ENCODE assay signal across 38 cellular contexts in genomic region chr7:152414779-152415178, GRCh38.
"Had no signal": no experiment of that assay in that cellular context is flagged by ENCODE, and none has a peak within 500 bp of the region (broad histone marks: within the 10 kb centered on the region; RNA-seq: fewer than 3 reads in every experiment).

No MANE protein-coding gene starts in this region.

- H3K4me3 Mint-ChIP-seq: activated naive CD4-positive, alpha-beta T cell treated with anti-CD3 and anti-CD28 coated beads for 36 hours; activated naive CD4-positive, alpha-beta T cell treated with anti-CD3 and anti-CD28 coated beads, Interleukin-2, amount 10 ng/mL, durations not matched to agents 7 days and 5 days; activated naive CD4-positive, alpha-beta T cell treated with anti-CD3 and anti-CD28 coated beads, Interleukin-2, amount 50 U/mL, for 24 hours; activated naive CD8-positive, alpha-beta T cell; activated naive CD8-positive, alpha-beta T cell treated with anti-CD3 and anti-CD28 coated beads for 36 hours; activated naive CD8-positive, alpha-beta T cell treated with anti-CD3 and anti-CD28 coated beads, Interleukin-2, amount 10 ng/mL, durations not matched to agents 7 days and 5 days; activated naive CD8-positive, alpha-beta T cell treated with anti-CD3 and anti-CD28 coated beads, Interleukin-2, amount 50 U/mL, for 24 hours; activated T-cell treated with anti-CD3 and anti-CD28 coated beads, Interleukin-2, amount 50 U/mL, for 24 hours; activated T-cell treated with anti-CD3 and anti-CD28 coated beads, Interleukin-2, amount 50 U/mL, for 4 hours; activated T-cell treated with anti-CD3 and anti-CD28 coated beads, Interleukin-2, amount 50 U/mL, for 72 hours; activated T-helper 1 cell treated with anti-CD3 and anti-CD28 coated beads, Interleukin-12 subunit alpha, Interleukin-12 subunit beta, Interleukin-2, Interleukin-4 antibody, amounts not matched to agents 30 ng/mL and 10 ng/mL and 1 ng/mL, durations not matched to agents 14 hours and 24 hours and 36 hours; activated T-helper 17 cell treated with anti-CD3 and anti-CD28 coated beads, Interleukin-2, amount 50 U/mL, for 72 hours; brain; central memory CD8-positive, alpha-beta T cell had no signal

- H3K27me3 ChIP-seq: adrenal gland, ascending aorta, body of pancreas, brain microvascular endothelial cell, breast epithelium, cardiac muscle cell had no signal

- H3K4me1 ChIP-seq: adrenal gland, breast epithelium had no signal

- H3K9me3 Mint-ChIP-seq: activated naive CD4-positive, alpha-beta T cell treated with anti-CD3 and anti-CD28 coated beads, Interleukin-2, amount 50 U/mL, for 24 hours; activated naive CD4-positive, alpha-beta T cell treated with anti-CD3 and anti-CD28 coated beads, Interleukin-2, amount 50 U/mL, for 72 hours; activated T-cell treated with anti-CD3 and anti-CD28 coated beads, Interleukin-2, amount 50 U/mL, for 24 hours; activated T-cell treated with anti-CD3 and anti-CD28 coated beads, Interleukin-2, amount 50 U/mL, for 4 hours; activated T-cell treated with anti-CD3 and anti-CD28 coated beads, Interleukin-2, amount 50 U/mL, for 72 hours; activated T-helper 17 cell treated with anti-CD3 and anti-CD28 coated beads, Interleukin-2, amount 50 U/mL, for 72 hours; central memory CD8-positive, alpha-beta T cell had no signal

- H3K27me3 Mint-ChIP-seq: activated naive CD4-positive, alpha-beta T cell treated with anti-CD3 and anti-CD28 coated beads, Interleukin-2, amount 10 ng/mL, durations not matched to agents 7 days and 5 days; activated naive CD4-positive, alpha-beta T cell treated with anti-CD3 and anti-CD28 coated beads, Interleukin-2, amount 50 U/mL, for 24 hours; activated naive CD8-positive, alpha-beta T cell; activated naive CD8-positive, alpha-beta T cell treated with anti-CD3 and anti-CD28 coated beads for 36 hours; activated naive CD8-positive, alpha-beta T cell treated with anti-CD3 and anti-CD28 coated beads, Interleukin-2, amount 10 ng/mL, durations not matched to agents 7 days and 5 days; activated naive CD8-positive, alpha-beta T cell treated with anti-CD3 and anti-CD28 coated beads, Interleukin-2, amount 50 U/mL, for 24 hours; activated T-cell treated with anti-CD3 and anti-CD28 coated beads, Interleukin-2, amount 50 U/mL, for 24 hours; activated T-helper 17 cell treated with anti-CD3 and anti-CD28 coated beads, Interleukin-2, amount 50 U/mL, for 72 hours; brain; central memory CD8-positive, alpha-beta T cell had no signal

- DNase-seq: activated effector memory CD4-positive, alpha-beta T cell treated with anti-CD3 and anti-CD28 coated beads, Interleukin-2, amount 50 U/mL, for 16 hours; activated effector memory CD4-positive, alpha-beta T cell treated with Interleukin-2 at 50 U/mL for 16 hours; activated gamma-delta T cell; activated gamma-delta T cell treated with Interleukin-2 at 50 U/mL for 16 hours; activated naive CD4-positive, alpha-beta T cell; activated naive CD4-positive, alpha-beta T cell treated with anti-CD3 and anti-CD28 coated beads for 36 hours; activated naive CD4-positive, alpha-beta T cell treated with anti-CD3 and anti-CD28 coated beads, Interleukin-2, amount 10 ng/mL, durations not matched to agents 7 days and 5 days; activated naive CD4-positive, alpha-beta T cell treated with anti-CD3 and anti-CD28 coated beads, Interleukin-2, amount 50 U/mL, for 16 hours; activated naive CD4-positive, alpha-beta T cell treated with Interleukin-2 at 50 U/mL for 16 hours; activated naive CD8-positive, alpha-beta T cell treated with anti-CD3 and anti-CD28 coated beads for 36 hours; activated naive CD8-positive, alpha-beta T cell treated with anti-CD3 and anti-CD28 coated beads, Interleukin-2, amount 10 ng/mL, durations not matched to agents 7 days and 5 days; activated naive CD8-positive, alpha-beta T cell treated with anti-CD3 and anti-CD28 coated beads, Interleukin-2, amount 50 U/mL, for 24 hours; activated T-cell treated with anti-CD3 and anti-CD28 coated beads, Interleukin-2, amount 50 U/mL, for 1 hour; activated T-cell treated with anti-CD3 and anti-CD28 coated beads, Interleukin-2, amount 50 U/mL, for 24 hours; activated T-cell treated with anti-CD3 and anti-CD28 coated beads, Interleukin-2, amount 50 U/mL, for 4 hours; activated T-cell treated with anti-CD3 and anti-CD28 coated beads, Interleukin-2, amount 50 U/mL, for 48 hours; activated T-cell treated with anti-CD3 and anti-CD28 coated beads, Interleukin-2, amount 50 U/mL, for 72 hours; adrenal gland; amniotic stem cell; amygdala; anterior cingulate cortex; aorta; body of pancreas; brain microvascular endothelial cell; caudate nucleus; central memory CD4-positive, alpha-beta T cell; cerebellar nuclear complex had no signal

- H3K27ac ChIP-seq: adrenal gland, ascending aorta, body of pancreas, brain microvascular endothelial cell, breast epithelium, cardiac muscle cell had no signal

- H3K27ac Mint-ChIP-seq: activated naive CD4-positive, alpha-beta T cell treated with anti-CD3 and anti-CD28 coated beads for 36 hours; activated naive CD4-positive, alpha-beta T cell treated with anti-CD3 and anti-CD28 coated beads, Interleukin-2, amount 10 ng/mL, durations not matched to agents 7 days and 5 days; activated naive CD4-positive, alpha-beta T cell treated with anti-CD3 and anti-CD28 coated beads, Interleukin-2, amount 50 U/mL, for 24 hours; activated naive CD8-positive, alpha-beta T cell; activated naive CD8-positive, alpha-beta T cell treated with anti-CD3 and anti-CD28 coated beads for 36 hours; activated naive CD8-positive, alpha-beta T cell treated with anti-CD3 and anti-CD28 coated beads, Interleukin-2, amount 10 ng/mL, durations not matched to agents 7 days and 5 days; activated naive CD8-positive, alpha-beta T cell treated with anti-CD3 and anti-CD28 coated beads, Interleukin-2, amount 50 U/mL, for 24 hours; activated T-cell treated with anti-CD3 and anti-CD28 coated beads, Interleukin-2, amount 50 U/mL, for 24 hours; activated T-cell treated with anti-CD3 and anti-CD28 coated beads, Interleukin-2, amount 50 U/mL, for 72 hours; activated T-helper 1 cell treated with anti-CD3 and anti-CD28 coated beads, Interleukin-12 subunit alpha, Interleukin-12 subunit beta, Interleukin-2, Interleukin-4 antibody, amounts not matched to agents 30 ng/mL and 10 ng/mL and 1 ng/mL, durations not matched to agents 14 hours and 24 hours and 36 hours; activated T-helper 17 cell treated with anti-CD3 and anti-CD28 coated beads, Interleukin-2, amount 50 U/mL, for 72 hours; activated T-helper 2 cell treated with anti-CD3 and anti-CD28 coated beads, Interferon-gamma antibody, Interleukin-2, Interleukin-4, amounts not matched to agents 10 μg/mL and 5 μg/mL and 100 μg/mL, durations not matched to agents 14 hours and 24 hours and 36 hours; brain had no signal

- H3K36me3 ChIP-seq: adrenal gland, ascending aorta, brain microvascular endothelial cell, breast epithelium, cardiac muscle cell had no signal

- H3K9me3 ChIP-seq: adrenal gland, ascending aorta, body of pancreas, breast epithelium had no signal

- H3K4me3 ChIP-seq: adrenal gland, ascending aorta, body of pancreas, breast epithelium, cardiac muscle cell had no signal
